8 cellular contexts compared by ENCODE assay signal in the genomic region with DNA sequence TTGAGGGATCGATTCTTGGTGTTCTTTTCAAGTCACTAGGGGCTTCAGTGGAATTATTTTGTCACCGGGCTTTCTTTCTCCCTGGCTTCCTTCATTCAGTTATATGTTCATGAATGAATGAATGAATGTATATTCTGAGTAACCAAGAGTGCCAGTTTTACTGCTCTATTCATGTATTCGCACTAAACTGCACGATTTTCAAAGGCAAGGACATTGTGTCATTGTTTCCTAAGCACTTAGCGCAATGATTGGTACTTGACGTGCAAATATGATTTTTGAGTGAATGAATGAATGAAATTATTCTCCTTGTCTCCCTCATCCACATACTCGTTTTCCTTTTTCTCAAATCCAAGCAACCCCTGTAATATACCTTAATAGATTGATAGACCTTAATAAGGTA. TPM values are rescaled to one million over a fixed set of nuclear protein-coding genes. Genes with fewer than 3 reads are reported as not detected.
DNase-seq lines count a peak whose midpoint lies in the region; ATAC-seq and TF ChIP-seq lines count a peak whose summit lies in the region.

No MANE protein-coding gene starts in this region.

- peak overlapping the region; percentile 64 for H2AFZ ChIP-seq in mesenchymal stem cell (ENCODE audit: low read depth, low read length)

- 63% methylated on average over 4 of the region's 7 CpGs for whole genome bisulfite sequencing in mesenchymal stem cell

- peak overlapping the region; percentile 98 for H4K8ac ChIP-seq in mesenchymal stem cell (ENCODE audit: low read length)

- H3K4me1 ChIP-seq in left ventricle myocardium inferior (peaks cover 22% of the 10 kb centered on the region), mesenchymal stem cell (ENCODE audit: control insufficient read depth, insufficient read depth, low read depth, low read length) (no peaks in the 10 kb centered on the region)

- H3K9me3 ChIP-seq in left ventricle myocardium inferior (replicated peaks) = no peaks in the 10 kb centered on the region
- no peaks in the 10 kb centered on the region for H3K9me3 ChIP-seq in mesenchymal stem cell (ENCODE audit: control insufficient read depth, low read length)

- H3K36me3 ChIP-seq in left ventricle myocardium inferior (no peaks in the 10 kb centered on the region), mesenchymal stem cell (ENCODE audit: control insufficient read depth in 1 of 2, insufficient read depth in 2 of 2, low read depth in 1 of 2, low read length in 2 of 2) (no peaks in the 10 kb centered on the region)

- H3K9ac ChIP-seq in mesenchymal stem cell (ENCODE audit: low read length) = peak overlapping the region; percentile 95

- in situ Hi-C loops in astrocyte of the cerebellum (cut with HindIII; ENCODE audit: low sequenced_read_pairs) = no loop called here

- H3K27me3 ChIP-seq in left ventricle myocardium inferior (ENCODE audit: low read depth) (no peaks in the 10 kb centered on the region), mesenchymal stem cell (ENCODE audit: control insufficient read depth in 1 of 2, insufficient read depth in 1 of 2, low read length in 2 of 2) (no peaks in the 10 kb centered on the region)

- H3K4ac ChIP-seq in mesenchymal stem cell (ENCODE audit: low read depth in 1 of 2, low read length in 2 of 2) = no peak overlapping the region

- DNase-seq in left ventricle myocardium inferior (no peak), Right ventricle myocardium superior (no peak), astrocyte of the cerebellum (ENCODE audit: low read depth) (no peak), mesenchymal stem cell (no peak), NCI-H345 (lab: John Stamatoyannopoulos, UW) (no peak), amygdala (lab: John Stamatoyannopoulos, UW) (no peak), NCI-H2081 (lab: John Stamatoyannopoulos, UW) (no peak), HT-29 (ENCODE audit: low spot score) (no peak)

- no peak overlapping the region for H4K91ac ChIP-seq in mesenchymal stem cell (ENCODE audit: low read length)

- H3K23ac ChIP-seq in mesenchymal stem cell (ENCODE audit: low read length in 2 of 2) = no peak overlapping the region

- peak overlapping the region; percentile 93 for H3K4me2 ChIP-seq in mesenchymal stem cell (ENCODE audit: low read length, poor library complexity, severe bottlenecking)

- peaks cover 11% of the 10 kb centered on the region for H3K79me1 ChIP-seq in mesenchymal stem cell (replicated peaks; ENCODE audit: low read length, poor library complexity, severe bottlenecking)

- H2BK15ac ChIP-seq in mesenchymal stem cell (ENCODE audit: low read depth, poor library complexity, severe bottlenecking) = no peak overlapping the region

- H2BK12ac ChIP-seq in mesenchymal stem cell (ENCODE audit: low read length in 2 of 2) = no peak overlapping the region

- no peak overlapping the region for H3K18ac ChIP-seq in mesenchymal stem cell (ENCODE audit: low read depth in 1 of 2, low read length in 2 of 2)

- TF ChIP-seq CTCF in left ventricle myocardium inferior (IDR thresholded peaks at IDR 0.05; ENCODE audit: borderline replicate concordance) (no peak), astrocyte of the cerebellum (IDR thresholded peaks at IDR 0.05; ENCODE audit: low read depth, low read length, missing control alignments) (no peak)

- H3K4me3 ChIP-seq in left ventricle myocardium inferior = peak overlapping the region; percentile 83
- H3K4me3 ChIP-seq in astrocyte of the cerebellum (ENCODE audit: low read depth, low read length) = peak overlapping the region; percentile 86
- peak overlapping the region; percentile 86 to 90 for H3K4me3 ChIP-seq in mesenchymal stem cell (ENCODE audit: insufficient read depth in 1 of 2, low read depth in 1 of 2, low read length in 2 of 2)

- no peak overlapping the region for H2BK5ac ChIP-seq in mesenchymal stem cell (ENCODE audit: low read depth, low read length, poor library complexity, severe bottlenecking)

- H3K27ac ChIP-seq in left ventricle myocardium inferior (replicated peaks) (peak overlapping the region; percentile 98), mesenchymal stem cell (ENCODE audit: low read length, poor library complexity, severe bottlenecking) (no peak overlapping the region)

- H3K14ac ChIP-seq in mesenchymal stem cell (ENCODE audit: low read length in 2 of 2) = no peak overlapping the region

- no peak overlapping the region for H2AK5ac ChIP-seq in mesenchymal stem cell (ENCODE audit: low read length, severe bottlenecking)

- no peak overlapping the region for H2BK120ac ChIP-seq in mesenchymal stem cell (ENCODE audit: low read depth, low read length)

- intact Hi-C loops in left ventricle myocardium inferior (cut with micrococcal nuclease) (no loop called here), Right ventricle myocardium superior (cut with DNase I) (loop anchor here (2.0 kb wide), 1 partner anchor 35 kb away; the partner anchor contains the start of gene SNX3)

- ATAC-seq in Right ventricle myocardium superior (ENCODE audit: poor library complexity) = no peak

RNA-seq across cellular contexts. Expression of gene AFG1L, which starts 0.8 kb away (rescaled TPM):
- total RNA-seq in left ventricle myocardium inferior (13.3 TPM), Right ventricle myocardium superior (12.6 TPM)
- 3.8 TPM for polyA plus RNA-seq in mesenchymal stem cell (2013, experiment 1 of 2)
- 4.4 TPM for polyA plus RNA-seq in mesenchymal stem cell (2013, experiment 2 of 2)
- total RNA-seq in HT-29 (2014; rRNA removed; shearing (Covaris generic)) = 0.91 and 2.5 TPM in 2 replicates

RNA-seq across cellular contexts. Expression of gene SNX3, which starts 34.8 kb away (rescaled TPM):
- total RNA-seq in left ventricle myocardium inferior (245 TPM), Right ventricle myocardium superior (269 TPM)
- polyA plus RNA-seq in mesenchymal stem cell (2013, experiment 1 of 2) = 333 TPM
- polyA plus RNA-seq in mesenchymal stem cell (2013, experiment 2 of 2) = 348 TPM
- total RNA-seq in HT-29 (2014; rRNA removed; shearing (Covaris generic)) = 61.7 and 67.6 TPM in 2 replicates
